ENCODE assay signal across 1 cellular context in the genomic region with DNA sequence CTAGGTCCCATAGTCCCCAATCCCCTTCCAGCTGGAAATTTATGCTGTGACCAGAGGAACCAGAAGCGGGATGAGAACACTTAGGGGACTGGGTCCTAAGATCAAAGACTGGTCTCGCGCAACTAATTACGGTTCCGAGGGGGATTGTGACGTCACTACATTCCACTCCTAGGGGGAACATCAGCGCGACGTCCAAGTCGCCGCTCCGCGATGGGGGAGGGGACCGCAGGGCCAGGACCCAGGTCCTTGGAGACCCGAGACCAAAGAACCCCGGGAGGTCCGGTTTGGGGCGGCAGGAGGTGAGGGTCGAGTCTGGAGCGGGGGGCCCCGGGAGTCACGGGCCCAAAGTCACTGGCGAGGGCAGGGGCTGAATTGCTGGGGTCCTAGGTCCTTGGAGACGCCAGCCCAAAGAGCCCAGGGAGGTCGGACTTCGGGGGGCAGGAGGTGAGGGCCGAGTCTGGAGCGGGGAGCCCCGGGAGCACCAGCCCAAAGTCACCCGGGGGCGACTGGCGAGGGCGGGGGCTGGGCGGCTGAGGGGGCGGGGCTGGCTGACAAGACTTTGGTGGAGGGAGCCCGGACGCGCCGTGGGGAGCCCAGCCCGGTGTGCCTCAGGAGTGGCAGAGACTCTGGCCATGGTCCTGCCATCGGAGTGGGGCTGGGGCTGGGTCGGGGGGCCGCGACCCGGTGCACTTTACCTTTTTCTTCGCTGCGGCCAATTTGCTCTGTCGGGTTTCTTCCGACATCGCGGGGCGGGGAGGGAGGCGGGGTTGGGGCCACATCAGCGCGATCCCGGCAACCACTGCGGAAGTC.
TF ChIP-seq lines count a peak whose summit lies in the region.

Gene GOLGA2 (minus strand): TSS at position 810 of the 810 bp plus-strand sequence. CDS start 31 bp downstream, at position 779.

TF ChIP-seq in K562, 482 proteins besides CTCF, POLR2A, EP300 and RAD21 (continued from another document and continues in another):
- TF ChIP-seq SRSF7 (optimal IDR thresholded peaks at IDR 0.05; ENCODE audit: low read depth, low read length) (no peak), ZBTB49 (CRISPR knock-in tag; IDR thresholded peaks at IDR 0.05; ENCODE audit: borderline replicate concordance) (no peak), ZNF444 (CRISPR knock-in tag; IDR thresholded peaks at IDR 0.05) (0 out of 2 replicates have a peak, but pooled peaks have one; percentile 28), SIN3A (IDR thresholded peaks at IDR 0.05; ENCODE audit: borderline replicate concordance in 2 of 2, control insufficient read depth in 1 of 2, low read depth in 2 of 2, low read length in 2 of 2) (peak in 1 of 2 experiments; percentile 98; a peak in 2 of 4 replicates), FOXP4 (CRISPR knock-in tag; IDR thresholded peaks at IDR 0.05; ENCODE audit: borderline replicate concordance) (no peak), NR3C1 (CRISPR knock-in tag; IDR thresholded peaks at IDR 0.05) (no peak), RCOR1 (IDR thresholded peaks at IDR 0.05; ENCODE audit: borderline replicate concordance in 1 of 2, low read depth in 2 of 2, low read length in 2 of 2) (no peak; a peak in 1 of 4 replicates), ZBED1 (IDR thresholded peaks at IDR 0.05) (no peak), IFI16 (CRISPR knock-in tag; IDR thresholded peaks at IDR 0.05) (no peak), RBM34 (IDR thresholded peaks at IDR 0.05; ENCODE audit: borderline replicate concordance, insufficient read depth, low read length) (0 out of 2 replicates have a peak, but pooled peaks have one; percentile 20), NEUROD1 (IDR thresholded peaks at IDR 0.05; ENCODE audit: borderline replicate concordance, low read depth, low read length, partially characterized antibody) (peak; percentile 56), ZNF277 (CRISPR knock-in tag; IDR thresholded peaks at IDR 0.05; ENCODE audit: borderline replicate concordance) (no peak), ZSCAN32 (CRISPR knock-in tag; IDR thresholded peaks at IDR 0.05) (no peak), ZNF311 (CRISPR knock-in tag; IDR thresholded peaks at IDR 0.05) (no peak), KLF16 (IDR thresholded peaks at IDR 0.05) (no peak), ZKSCAN8 (CRISPR knock-in tag; IDR thresholded peaks at IDR 0.05) (no peak), BRD4 (IDR thresholded peaks at IDR 0.05) (peak; percentile 100), RHOXF2B (CRISPR knock-in tag; conservative IDR thresholded peaks at IDR 0.05) (peak; percentile 64), ID3 (CRISPR knock-in tag; IDR thresholded peaks at IDR 0.05) (no peak), ID3 (tag; IDR thresholded peaks at IDR 0.05) (peak; percentile 74; the same call in 1 of the 2 replicates), STAT6 (CRISPR knock-in tag; IDR thresholded peaks at IDR 0.05) (peak; percentile 98), TCF7 (IDR thresholded peaks at IDR 0.05; ENCODE audit: borderline replicate concordance) (no peak), GATA2 (CRISPR knock-in tag; IDR thresholded peaks at IDR 0.05) (no peak), BMI1 (IDR thresholded peaks at IDR 0.05; ENCODE audit: low read length) (no peak), ZNF253 (CRISPR knock-in tag; conservative IDR thresholded peaks at IDR 0.05) (peak; percentile 69; the same call in 1 of the 2 replicates), EHMT2 (IDR thresholded peaks at IDR 0.05) (no peak), TFAM (CRISPR knock-in tag; conservative IDR thresholded peaks at IDR 0.05) (no peak), POLR3A (IDR thresholded peaks at IDR 0.05; ENCODE audit: borderline replicate concordance, extremely low read depth, insufficient read depth, insufficient read length) (no peak), PML (IDR thresholded peaks at IDR 0.05; ENCODE audit: low read length) (no peak), NR4A1 (CRISPR knock-in tag; IDR thresholded peaks at IDR 0.05) (peak; percentile 77; the same call in 1 of the 2 replicates), NR4A1 (tag; IDR thresholded peaks at IDR 0.05) (peak; percentile 69; the same call in 1 of the 2 replicates), ZNF436 (CRISPR knock-in tag; IDR thresholded peaks at IDR 0.05) (no peak), ZFX (CRISPR knock-in tag; IDR thresholded peaks at IDR 0.05) (no peak), ZNF12 (CRISPR knock-in tag; IDR thresholded peaks at IDR 0.05) (no peak), HCFC1 (IDR thresholded peaks at IDR 0.05; ENCODE audit: low read depth, low read length) (peak; percentile 34; the same call in 1 of the 2 replicates)
- TF ChIP-seq, protein P1, sequence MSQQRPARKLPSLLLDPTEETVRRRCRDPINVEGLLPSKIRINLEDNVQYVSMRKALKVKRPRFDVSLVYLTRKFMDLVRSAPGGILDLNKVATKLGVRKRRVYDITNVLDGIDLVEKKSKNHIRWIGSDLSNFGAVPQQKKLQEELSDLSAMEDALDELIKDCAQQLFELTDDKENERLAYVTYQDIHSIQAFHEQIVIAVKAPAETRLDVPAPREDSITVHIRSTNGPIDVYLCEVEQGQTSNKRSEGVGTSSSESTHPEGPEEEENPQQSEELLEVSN (IDR thresholded peaks at IDR 0.05; ENCODE audit: borderline replicate concordance in 1 of 2, extremely low read depth in 1 of 2, insufficient read depth in 1 of 2, insufficient read length in 1 of 2, low read depth in 1 of 2, low read length in 1 of 2, poor library complexity in 1 of 2, severe bottlenecking in 1 of 2) = peak in 1 of 2 experiments; percentile 30
- TF ChIP-seq, protein P2, sequence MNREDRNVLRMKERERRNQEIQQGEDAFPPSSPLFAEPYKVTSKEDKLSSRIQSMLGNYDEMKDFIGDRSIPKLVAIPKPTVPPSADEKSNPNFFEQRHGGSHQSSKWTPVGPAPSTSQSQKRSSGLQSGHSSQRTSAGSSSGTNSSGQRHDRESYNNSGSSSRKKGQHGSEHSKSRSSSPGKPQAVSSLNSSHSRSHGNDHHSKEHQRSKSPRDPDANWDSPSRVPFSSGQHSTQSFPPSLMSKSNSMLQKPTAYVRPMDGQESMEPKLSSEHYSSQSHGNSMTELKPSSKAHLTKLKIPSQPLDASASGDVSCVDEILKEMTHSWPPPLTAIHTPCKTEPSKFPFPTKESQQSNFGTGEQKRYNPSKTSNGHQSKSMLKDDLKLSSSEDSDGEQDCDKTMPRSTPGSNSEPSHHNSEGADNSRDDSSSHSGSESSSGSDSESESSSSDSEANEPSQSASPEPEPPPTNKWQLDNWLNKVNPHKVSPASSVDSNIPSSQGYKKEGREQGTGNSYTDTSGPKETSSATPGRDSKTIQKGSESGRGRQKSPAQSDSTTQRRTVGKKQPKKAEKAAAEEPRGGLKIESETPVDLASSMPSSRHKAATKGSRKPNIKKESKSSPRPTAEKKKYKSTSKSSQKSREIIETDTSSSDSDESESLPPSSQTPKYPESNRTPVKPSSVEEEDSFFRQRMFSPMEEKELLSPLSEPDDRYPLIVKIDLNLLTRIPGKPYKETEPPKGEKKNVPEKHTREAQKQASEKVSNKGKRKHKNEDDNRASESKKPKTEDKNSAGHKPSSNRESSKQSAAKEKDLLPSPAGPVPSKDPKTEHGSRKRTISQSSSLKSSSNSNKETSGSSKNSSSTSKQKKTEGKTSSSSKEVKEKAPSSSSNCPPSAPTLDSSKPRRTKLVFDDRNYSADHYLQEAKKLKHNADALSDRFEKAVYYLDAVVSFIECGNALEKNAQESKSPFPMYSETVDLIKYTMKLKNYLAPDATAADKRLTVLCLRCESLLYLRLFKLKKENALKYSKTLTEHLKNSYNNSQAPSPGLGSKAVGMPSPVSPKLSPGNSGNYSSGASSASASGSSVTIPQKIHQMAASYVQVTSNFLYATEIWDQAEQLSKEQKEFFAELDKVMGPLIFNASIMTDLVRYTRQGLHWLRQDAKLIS (CRISPR knock-in tag; IDR thresholded peaks at IDR 0.05) = no peak
- TF ChIP-seq, protein P3, sequence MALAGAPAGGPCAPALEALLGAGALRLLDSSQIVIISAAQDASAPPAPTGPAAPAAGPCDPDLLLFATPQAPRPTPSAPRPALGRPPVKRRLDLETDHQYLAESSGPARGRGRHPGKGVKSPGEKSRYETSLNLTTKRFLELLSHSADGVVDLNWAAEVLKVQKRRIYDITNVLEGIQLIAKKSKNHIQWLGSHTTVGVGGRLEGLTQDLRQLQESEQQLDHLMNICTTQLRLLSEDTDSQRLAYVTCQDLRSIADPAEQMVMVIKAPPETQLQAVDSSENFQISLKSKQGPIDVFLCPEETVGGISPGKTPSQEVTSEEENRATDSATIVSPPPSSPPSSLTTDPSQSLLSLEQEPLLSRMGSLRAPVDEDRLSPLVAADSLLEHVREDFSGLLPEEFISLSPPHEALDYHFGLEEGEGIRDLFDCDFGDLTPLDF (CRISPR knock-in tag; IDR thresholded peaks at IDR 0.05) = peak; percentile 64
- TF ChIP-seq, protein P4, sequence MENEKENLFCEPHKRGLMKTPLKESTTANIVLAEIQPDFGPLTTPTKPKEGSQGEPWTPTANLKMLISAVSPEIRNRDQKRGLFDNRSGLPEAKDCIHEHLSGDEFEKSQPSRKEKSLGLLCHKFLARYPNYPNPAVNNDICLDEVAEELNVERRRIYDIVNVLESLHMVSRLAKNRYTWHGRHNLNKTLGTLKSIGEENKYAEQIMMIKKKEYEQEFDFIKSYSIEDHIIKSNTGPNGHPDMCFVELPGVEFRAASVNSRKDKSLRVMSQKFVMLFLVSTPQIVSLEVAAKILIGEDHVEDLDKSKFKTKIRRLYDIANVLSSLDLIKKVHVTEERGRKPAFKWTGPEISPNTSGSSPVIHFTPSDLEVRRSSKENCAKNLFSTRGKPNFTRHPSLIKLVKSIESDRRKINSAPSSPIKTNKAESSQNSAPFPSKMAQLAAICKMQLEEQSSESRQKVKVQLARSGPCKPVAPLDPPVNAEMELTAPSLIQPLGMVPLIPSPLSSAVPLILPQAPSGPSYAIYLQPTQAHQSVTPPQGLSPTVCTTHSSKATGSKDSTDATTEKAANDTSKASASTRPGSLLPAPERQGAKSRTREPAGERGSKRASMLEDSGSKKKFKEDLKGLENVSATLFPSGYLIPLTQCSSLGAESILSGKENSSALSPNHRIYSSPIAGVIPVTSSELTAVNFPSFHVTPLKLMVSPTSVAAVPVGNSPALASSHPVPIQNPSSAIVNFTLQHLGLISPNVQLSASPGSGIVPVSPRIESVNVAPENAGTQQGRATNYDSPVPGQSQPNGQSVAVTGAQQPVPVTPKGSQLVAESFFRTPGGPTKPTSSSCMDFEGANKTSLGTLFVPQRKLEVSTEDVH (IDR thresholded peaks at IDR 0.05; ENCODE audit: low read depth, partially characterized antibody) = no peak
